In genomic region chr4:156775803-156776202, GRCh38 we compare ENCODE assay signal across 20 cellular contexts.
DNase-seq lines count a peak whose midpoint lies in the region; ATAC-seq, FAIRE-seq and TF ChIP-seq lines count a peak whose summit lies in the region.
"Had no signal": no experiment of that assay in that cellular context is flagged by ENCODE, and none has a peak within 500 bp of the region (broad histone marks: within the 10 kb centered on the region; RNA-seq: fewer than 3 reads in every experiment).

No MANE protein-coding gene starts in this region.

- intact Hi-C loops in adrenal gland (cut with DNase I): no loop called here

- H3K79me2 ChIP-seq in SK-N-SH (ENCODE audit: insufficient read depth): peaks cover 58% of the 10 kb centered on the region
- H3K79me2 ChIP-seq in keratinocyte (ENCODE audit: control insufficient read depth, insufficient read depth, low read length): peaks cover 29% of the 10 kb centered on the region

- peak; percentile 26 for FAIRE-seq in TTC549 (lab: Jason Lieb, UNC)
- FAIRE-seq in keratinocyte (lab: Jason Lieb, UNC): peak; percentile 69

- no peaks in the 10 kb centered on the region for H3K9me1 ChIP-seq in keratinocyte (ENCODE audit: control insufficient read depth, extremely low read depth, insufficient read depth, low read length)

- no peak for DNase-seq in SK-N-SH
- DNase-seq in keratinocyte (ENCODE audit: low read depth, low spot score): no peak
- DNase-seq in stimulated activated naive B cell treated with anti-CD40 and anti-IgM and Interleukin-4, amounts not matched to agents 10 μg/mL and 1 μg/mL and 100 μg/mL, for 72 hours: no peak
- no peak for DNase-seq in adrenal gland
- DNase-seq in NCI-H82 (lab: John Stamatoyannopoulos, UW): no peak
- no peak for DNase-seq in activated naive CD4-positive, alpha-beta T cell treated with Interleukin-2 at 50 U/mL for 16 hours
- DNase-seq: 8988T; activated CD4-positive, alpha-beta T cell treated with anti-CD3 and anti-CD28 coated beads, Interleukin-2, amount 10 ng/mL, durations not matched to agents 24 days and 14 days; activated naive CD8-positive, alpha-beta T cell treated with anti-CD3 and anti-CD28 coated beads, Interleukin-2, amount 10 ng/mL, durations not matched to agents 7 days and 5 days; activated T-cell treated with anti-CD3 and anti-CD28 coated beads, Interleukin-2, amount 50 U/mL, for 24 hours; CD4-positive, alpha-beta T cell; immature natural killer cell; Karpas-422; NCI-H187 treated with DMSO at 0.1 percent for 48 hours; NCI-H526 had no signal

- H4K20me1 ChIP-seq in SK-N-SH (ENCODE audit: insufficient read depth) (no peaks in the 10 kb centered on the region), keratinocyte (ENCODE audit: control insufficient read depth, extremely low read depth, insufficient read depth, low read length) (no peaks in the 10 kb centered on the region)

- H3K9me3 ChIP-seq in SK-N-SH (no peaks in the 10 kb centered on the region), keratinocyte (ENCODE audit: control insufficient read depth, low read depth, low read length) (no peaks in the 10 kb centered on the region), adrenal gland (replicated peaks in 1 of 3) (no peaks in the 10 kb centered on the region)
- H3K9me3 ChIP-seq: gastroesophageal sphincter, prostate gland had no signal

- H3K4me3 ChIP-seq in SK-N-SH (ENCODE audit: low read depth in 2 of 2, low read length in 1 of 2) (peak overlapping the region in 1 of 2 experiments; percentile 19; a peak in 2 of 4 replicates), keratinocyte (ENCODE audit: control insufficient read depth in 2 of 3, extremely low read depth in 1 of 3, insufficient read depth in 2 of 3, low read depth in 1 of 3, low read length in 3 of 3) (peak overlapping the region; percentile 35 to 78 (median 76)), adrenal gland (no peak overlapping the region)
- H3K4me3 ChIP-seq: gastroesophageal sphincter, prostate gland had no signal

- no peak overlapping the region for H2AFZ ChIP-seq in SK-N-SH (ENCODE audit: low read depth)
- H2AFZ ChIP-seq in keratinocyte (ENCODE audit: control insufficient read depth, low read length): no peak overlapping the region

- peaks cover 69% of the 10 kb centered on the region for H3F3A ChIP-seq in SK-N-SH (replicated peaks; ENCODE audit: insufficient read depth)

- H3K36me3 ChIP-seq in SK-N-SH (replicated peaks in 1 of 2; ENCODE audit: control insufficient read depth in 1 of 2, insufficient read depth in 2 of 2, low read length in 1 of 2) (peaks cover 0 to 7% of the 10 kb centered on the region in 2 experiments), keratinocyte (ENCODE audit: control insufficient read depth in 2 of 2, extremely low read depth in 1 of 2, insufficient read depth in 2 of 2, low read length in 2 of 2) (peaks cover 0 to 3% of the 10 kb centered on the region in 2 experiments), adrenal gland (replicated peaks in 1 of 2) (no peaks in the 10 kb centered on the region)
- H3K36me3 ChIP-seq: gastroesophageal sphincter, prostate gland had no signal

- H3K36me3 Mint-ChIP-seq in stimulated activated naive B cell treated with anti-CD40 and anti-IgM and Interleukin-4, amounts not matched to agents 10 μg/mL and 1 μg/mL and 100 μg/mL, for 72 hours: no peaks in the 10 kb centered on the region
- H3K36me3 Mint-ChIP-seq: activated naive CD8-positive, alpha-beta T cell treated with anti-CD3 and anti-CD28 coated beads, Interleukin-2, amount 10 ng/mL, durations not matched to agents 7 days and 5 days had no signal

- no peak overlapping the region for H3K4me3 Mint-ChIP-seq in stimulated activated naive B cell treated with anti-CD40 and anti-IgM and Interleukin-4, amounts not matched to agents 10 μg/mL and 1 μg/mL and 100 μg/mL, for 72 hours
- H3K4me3 Mint-ChIP-seq: activated CD4-positive, alpha-beta T cell treated with anti-CD3 and anti-CD28 coated beads, Interleukin-2, amount 10 ng/mL, durations not matched to agents 24 days and 14 days; activated naive CD8-positive, alpha-beta T cell treated with anti-CD3 and anti-CD28 coated beads, Interleukin-2, amount 10 ng/mL, durations not matched to agents 7 days and 5 days; activated T-cell treated with anti-CD3 and anti-CD28 coated beads, Interleukin-2, amount 50 U/mL, for 24 hours; CD4-positive, alpha-beta T cell; immature natural killer cell had no signal

- H3K9me2 ChIP-seq in SK-N-SH: no peaks in the 10 kb centered on the region

- TF ChIP-seq EP300 in SK-N-SH (IDR thresholded peaks at IDR 0.05; ENCODE audit: borderline replicate concordance in 1 of 2, low read depth in 1 of 2, low read length in 1 of 2): no peak

- TF ChIP-seq CTCF in SK-N-SH (IDR thresholded peaks at IDR 0.05) (no peak), keratinocyte (optimal IDR thresholded peaks at IDR 0.05 in 1 of 3, IDR thresholded peaks at IDR 0.05 in 1 of 3, conservative IDR thresholded peaks at IDR 0.05 in 1 of 3; ENCODE audit: extremely low read depth in 1 of 3, insufficient read depth in 2 of 3, low read length in 3 of 3) (no peak), adrenal gland (IDR thresholded peaks at IDR 0.05) (no peak)

- ATAC-seq in SK-N-SH treated with all-trans-retinoic acid at 6 μM for 48 hours: no peak
- ATAC-seq in stimulated activated naive B cell treated with anti-CD40 and anti-IgM and Interleukin-4, amounts not matched to agents 10 μg/mL and 1 μg/mL and 100 μg/mL, for 72 hours (replicated peaks): peak; percentile 45 to 68
- ATAC-seq: gastroesophageal sphincter had no signal

- TF ChIP-seq RAD21 in SK-N-SH (IDR thresholded peaks at IDR 0.05; ENCODE audit: low read length): no peak

- WGBS in SK-N-SH (ENCODE audit: low lambda C conversion rate): 53% methylated on average over 1 of the region's 1 CpG
- WGBS in adrenal gland, 4 donors: 50 to 73% (median 55%) methylated on average over 1 of the region's 1 CpG

- H3K4me1 Mint-ChIP-seq in stimulated activated naive B cell treated with anti-CD40 and anti-IgM and Interleukin-4, amounts not matched to agents 10 μg/mL and 1 μg/mL and 100 μg/mL, for 72 hours: no peaks in the 10 kb centered on the region
- H3K4me1 Mint-ChIP-seq: activated CD4-positive, alpha-beta T cell treated with anti-CD3 and anti-CD28 coated beads, Interleukin-2, amount 10 ng/mL, durations not matched to agents 24 days and 14 days; activated naive CD8-positive, alpha-beta T cell treated with anti-CD3 and anti-CD28 coated beads, Interleukin-2, amount 10 ng/mL, durations not matched to agents 7 days and 5 days; immature natural killer cell had no signal

- no peak overlapping the region for H3K27ac Mint-ChIP-seq in stimulated activated naive B cell treated with anti-CD40 and anti-IgM and Interleukin-4, amounts not matched to agents 10 μg/mL and 1 μg/mL and 100 μg/mL, for 72 hours
- H3K27ac Mint-ChIP-seq: activated CD4-positive, alpha-beta T cell treated with anti-CD3 and anti-CD28 coated beads, Interleukin-2, amount 10 ng/mL, durations not matched to agents 24 days and 14 days; activated naive CD8-positive, alpha-beta T cell treated with anti-CD3 and anti-CD28 coated beads, Interleukin-2, amount 10 ng/mL, durations not matched to agents 7 days and 5 days; activated T-cell treated with anti-CD3 and anti-CD28 coated beads, Interleukin-2, amount 50 U/mL, for 24 hours; CD4-positive, alpha-beta T cell; immature natural killer cell had no signal

- H3K4me2 ChIP-seq in SK-N-SH: peak overlapping the region; percentile 79
- H3K4me2 ChIP-seq in keratinocyte (ENCODE audit: control insufficient read depth, extremely low read depth, insufficient read depth, low read depth, low read length): peak overlapping the region; percentile 99

- CTCF ChIA-PET in SK-N-SH (lab: Yijun Ruan, JAX): no interaction called here

- no peak for TF ChIP-seq POLR2A in adrenal gland (IDR thresholded peaks at IDR 0.05)

- H3K9ac ChIP-seq in SK-N-SH (peak overlapping the region; percentile 71), keratinocyte (ENCODE audit: control insufficient read depth, extremely low read depth, insufficient read depth, low read length) (peak overlapping the region; percentile 89)

- POLR2A ChIA-PET in SK-N-SH (lab: Yijun Ruan, JAX): no interaction called here

- H3K27ac ChIP-seq in SK-N-SH (ENCODE audit: low read depth in 2 of 2, low read length in 1 of 2) (peak overlapping the region; percentile 92 to 97; a peak in 3 of 4 replicates), keratinocyte (ENCODE audit: control insufficient read depth, insufficient read depth, low read length) (peak overlapping the region; percentile 96), adrenal gland (no peak overlapping the region)
- H3K27ac ChIP-seq: gastroesophageal sphincter, prostate gland, RWPE1 had no signal

- dilution Hi-C loops in keratinocyte (cut with MboI; ENCODE audit: extremely low pct_ligation_motif_present, low sequenced_read_pairs): no loop called here

- peaks cover 5 to 66% of the 10 kb centered on the region in 2 experiments for H3K4me1 ChIP-seq in SK-N-SH (ENCODE audit: control insufficient read depth in 1 of 2, insufficient read depth in 2 of 2, low read depth in 1 of 2, low read length in 1 of 2)
- peaks cover 84% of the 10 kb centered on the region for H3K4me1 ChIP-seq in keratinocyte (ENCODE audit: control insufficient read depth, extremely low read depth, insufficient read depth, low read length)
- peaks cover 36 to 61% of the 10 kb centered on the region in 2 donors for H3K4me1 ChIP-seq in adrenal gland (replicated peaks in 1 of 2)
- H3K4me1 ChIP-seq: prostate gland had no signal

- H3K27me3 Mint-ChIP-seq in stimulated activated naive B cell treated with anti-CD40 and anti-IgM and Interleukin-4, amounts not matched to agents 10 μg/mL and 1 μg/mL and 100 μg/mL, for 72 hours: no peaks in the 10 kb centered on the region
- H3K27me3 Mint-ChIP-seq: activated CD4-positive, alpha-beta T cell treated with anti-CD3 and anti-CD28 coated beads, Interleukin-2, amount 10 ng/mL, durations not matched to agents 24 days and 14 days; activated naive CD8-positive, alpha-beta T cell treated with anti-CD3 and anti-CD28 coated beads, Interleukin-2, amount 10 ng/mL, durations not matched to agents 7 days and 5 days; activated T-cell treated with anti-CD3 and anti-CD28 coated beads, Interleukin-2, amount 50 U/mL, for 24 hours; CD4-positive, alpha-beta T cell had no signal

- H3K9me3 Mint-ChIP-seq in stimulated activated naive B cell treated with anti-CD40 and anti-IgM and Interleukin-4, amounts not matched to agents 10 μg/mL and 1 μg/mL and 100 μg/mL, for 72 hours: no peaks in the 10 kb centered on the region
- H3K9me3 Mint-ChIP-seq: activated CD4-positive, alpha-beta T cell treated with anti-CD3 and anti-CD28 coated beads, Interleukin-2, amount 10 ng/mL, durations not matched to agents 24 days and 14 days; activated naive CD8-positive, alpha-beta T cell treated with anti-CD3 and anti-CD28 coated beads, Interleukin-2, amount 10 ng/mL, durations not matched to agents 7 days and 5 days; activated T-cell treated with anti-CD3 and anti-CD28 coated beads, Interleukin-2, amount 50 U/mL, for 24 hours had no signal

- H3K27me3 ChIP-seq in SK-N-SH (ENCODE audit: insufficient read depth) (no peaks in the 10 kb centered on the region), keratinocyte (ENCODE audit: control insufficient read depth, extremely low read depth, insufficient read depth, low read length) (no peaks in the 10 kb centered on the region), adrenal gland (no peaks in the 10 kb centered on the region)
- H3K27me3 ChIP-seq: gastroesophageal sphincter had no signal

TF ChIP-seq in SK-N-SH treated with all-trans-retinoic acid at 6 μM for 48 hours, 23 proteins besides CTCF, POLR2A, EP300 and RAD21 (continues in another document):
- no peak for TF ChIP-seq ZC3H10 (CRISPR knock-in tag; IDR thresholded peaks at IDR 0.05)
- no peak for TF ChIP-seq ZFP3 (CRISPR knock-in tag; IDR thresholded peaks at IDR 0.05)

Comparison
In these comparisons a context has a peak if more than half of its experiments do, and no peak if none do; other contexts are left out.
1. H3K27ac ChIP-seq: peak in SK-N-SH (2 of 2) and keratinocyte (single experiment); none in adrenal gland (0 of 5).
2. H3K4me3 ChIP-seq: peak in keratinocyte (3 of 3); none in adrenal gland (0 of 4).